13 cellular contexts compared by ENCODE assay signal in genomic region chr2:172098287-172098649, GRCh38. TPM values are rescaled to one million over a fixed set of nuclear protein-coding genes. Genes with fewer than 3 reads are reported as not detected.
DNase-seq lines count a peak whose midpoint lies in the region; TF ChIP-seq lines count a peak whose summit lies in the region.
"Had no signal": no experiment of that assay in that cellular context is flagged by ENCODE, and none has a peak within 500 bp of the region (broad histone marks: within the 10 kb centered on the region; RNA-seq: fewer than 3 reads in every experiment).

No MANE protein-coding gene starts in this region.

- H3K9me3 Mint-ChIP-seq in activated CD4-positive, alpha-beta memory T cell treated with anti-CD3 and anti-CD28 coated beads for 36 hours = no peaks in the 10 kb centered on the region
- peaks cover 0 to 11% (median 0%) of the 10 kb centered on the region in 6 donors for H3K9me3 Mint-ChIP-seq in immature natural killer cell

- in situ Hi-C loops in ACHN (cut with HindIII; ENCODE audit: low pct_ligation_motif_present, low pct_unique_long_range_greater_than_20kb, low sequenced_read_pairs) (no loop called here), G401 (cut with HindIII; ENCODE audit: low sequenced_read_pairs) (no loop called here)

- H3K4me1 Mint-ChIP-seq in activated CD4-positive, alpha-beta memory T cell treated with anti-CD3 and anti-CD28 coated beads for 36 hours (ENCODE audit: low read depth) = peaks cover 55% of the 10 kb centered on the region
- H3K4me1 Mint-ChIP-seq in immature natural killer cell = peaks cover 55 to 71% of the 10 kb centered on the region in 2 donors

- intact Hi-C loops in activated CD4-positive, alpha-beta memory T cell treated with anti-CD3 and anti-CD28 coated beads for 36 hours (cut with micrococcal nuclease) = no loop called here

- peaks cover 64% of the 10 kb centered on the region for H3K27me3 Mint-ChIP-seq in activated CD4-positive, alpha-beta memory T cell treated with anti-CD3 and anti-CD28 coated beads for 36 hours
- peaks cover 51 to 82% (median 70%) of the 10 kb centered on the region in 3 donors for H3K27me3 Mint-ChIP-seq in immature natural killer cell (ENCODE audit: low read depth in 3 of 3)

- no peaks in the 10 kb centered on the region for H3K36me3 Mint-ChIP-seq in activated CD4-positive, alpha-beta memory T cell treated with anti-CD3 and anti-CD28 coated beads for 36 hours
- H3K36me3 Mint-ChIP-seq in immature natural killer cell = peaks cover 0 to 5% (median 0%) of the 10 kb centered on the region in 3 donors
- H3K36me3 Mint-ChIP-seq: stimulated activated memory B cell treated with anti-CD40 and anti-IgM and Interleukin-4, amounts not matched to agents 10 μg/mL and 1 μg/mL and 100 μg/mL, for 72 hours had no signal

- peak; percentile 49 for DNase-seq in ACHN
- DNase-seq in GM10248 (ENCODE audit: extremely low spot score) = peak; percentile 14
- no peak for DNase-seq in activated CD4-positive, alpha-beta memory T cell treated with anti-CD3 and anti-CD28 coated beads for 36 hours
- DNase-seq in immature natural killer cell = no peak
- no peak for DNase-seq in COR-L47 (lab: John Stamatoyannopoulos, UW)
- DNase-seq in G401 (ENCODE audit: low spot score) = no peak
- DNase-seq in central memory CD4-positive, alpha-beta T cell = no peak
- DNase-seq in GOT3 (lab: John Stamatoyannopoulos, UW) = no peak
- DNase-seq: GF-D8 had no signal

- TF ChIP-seq CTCF in GM10248 (IDR thresholded peaks at IDR 0.05; ENCODE audit: control extremely low read depth, extremely low read depth, low read depth, missing control alignments) = no peak

- H3K27ac Mint-ChIP-seq in activated CD4-positive, alpha-beta memory T cell treated with anti-CD3 and anti-CD28 coated beads for 36 hours = no peak overlapping the region
- peak overlapping the region in 2 of 6 donors; percentile 67 to 79 for H3K27ac Mint-ChIP-seq in immature natural killer cell
- H3K27ac Mint-ChIP-seq: stimulated activated memory B cell treated with anti-CD40 and anti-IgM and Interleukin-4, amounts not matched to agents 10 μg/mL and 1 μg/mL and 100 μg/mL, for 72 hours had no signal

- CTCF ChIA-PET in GM10248 (lab: Yijun Ruan, JAX) = interaction anchor here (1.5 to 12.3 kb wide), 5 partner anchors 10 to 1169 kb away, joined by 5 to 162 read pairs (median 7); partner anchors contain the start of genes DLX1 and GORASP2
- CTCF ChIA-PET in activated CD4-positive, alpha-beta memory T cell treated with anti-CD3 and anti-CD28 coated beads for 36 hours (lab: Charles Lee) = interaction anchor here (1.5 kb wide), 1 partner anchor 12 kb away, joined by 9 read pairs; the partner anchor contains the start of gene DLX1

- peak overlapping the region; percentile 33 for H3K4me3 Mint-ChIP-seq in activated CD4-positive, alpha-beta memory T cell treated with anti-CD3 and anti-CD28 coated beads for 36 hours
- peak overlapping the region; percentile 36 to 75 (median 47) for H3K4me3 Mint-ChIP-seq in immature natural killer cell

- POLR2A ChIA-PET in GM10248 (lab: Yijun Ruan, JAX) = no interaction called here
- POLR2A ChIA-PET in activated CD4-positive, alpha-beta memory T cell treated with anti-CD3 and anti-CD28 coated beads for 36 hours (lab: Charles Lee) = no interaction called here

RNA-seq across cellular contexts. Expression of gene DLX2, which starts 4.4 kb away (rescaled TPM):
- not detected for total RNA-seq in activated CD4-positive, alpha-beta memory T cell treated with anti-CD3 and anti-CD28 coated beads for 36 hours
- polyA plus RNA-seq in immature natural killer cell = under 1 TPM in 2 of 3 donors, not detected in 1; 0.10 to 0.37 TPM
- 5.0 and 5.3 TPM in 2 replicates for total RNA-seq in G401 (2014; rRNA removed; shearing (Covaris generic))
- total RNA-seq: left ventricle myocardium superior; T-helper 2 cell treated with Interferon-gamma antibody and Interleukin-4, amounts not matched to agents 100 ng/mL and 5 ng/mL, for 36 hours had no signal

RNA-seq across cellular contexts. Expression of gene DLX1, which starts 13.0 kb away (rescaled TPM):
- not detected for total RNA-seq in activated CD4-positive, alpha-beta memory T cell treated with anti-CD3 and anti-CD28 coated beads for 36 hours
- polyA plus RNA-seq in immature natural killer cell = not detected
- total RNA-seq in G401 (2014; rRNA removed; shearing (Covaris generic)) = 21.8 and 26.2 TPM in 2 replicates
- total RNA-seq: epithelial cell of proximal tubule; left ventricle myocardium superior; T-helper 2 cell treated with Interferon-gamma antibody and Interleukin-4, amounts not matched to agents 100 ng/mL and 5 ng/mL, for 36 hours had no signal

Comparison
In these comparisons a context has a peak if more than half of its experiments do, and no peak if none do; other contexts are left out.
1. DNase-seq: peak in ACHN (single experiment) and GM10248 (single experiment); none in activated CD4-positive, alpha-beta memory T cell treated with anti-CD3 and anti-CD28 coated beads for 36 hours (single experiment), immature natural killer cell (0 of 3), COR-L47 (single experiment), G401 (single experiment), central memory CD4-positive, alpha-beta T cell (single experiment) and GOT3 (single experiment).
2. RNA of gene DLX1, which starts 13.0 kb away (total RNA-seq): 21.8 to 26.2 TPM in G401; not detected in activated CD4-positive, alpha-beta memory T cell treated with anti-CD3 and anti-CD28 coated beads for 36 hours; every median in the first group is over 10 times any median in the second.